Comparison of ENCODE assay signal across 17 cellular contexts in genomic region chr10:103834436-103835095, GRCh38. TPM values are rescaled to one million over a fixed set of nuclear protein-coding genes. Genes with fewer than 3 reads are reported as not detected.
DNase-seq lines count a peak whose midpoint lies in the region; ATAC-seq, FAIRE-seq and TF ChIP-seq lines count a peak whose summit lies in the region.
"Had no signal": no experiment of that assay in that cellular context is flagged by ENCODE, and none has a peak within 500 bp of the region (broad histone marks: within the 10 kb centered on the region; RNA-seq: fewer than 3 reads in every experiment).

No MANE protein-coding gene starts in this region.

- H3K27me3 Mint-ChIP-seq in activated T-cell treated with anti-CD3 and anti-CD28 coated beads, Interleukin-2, amount 50 U/mL, for 4 hours (ENCODE audit: low read depth), result no peaks in the 10 kb centered on the region
- H3K27me3 Mint-ChIP-seq: brain had no signal

- dilution Hi-C loops in keratinocyte (cut with MboI; ENCODE audit: extremely low pct_ligation_motif_present, low sequenced_read_pairs), result no loop called here

- ATAC-seq in HG03342 (IDR thresholded peaks at IDR 0.05; ENCODE audit: unreplicated experiment) (no peak), GM18502 (IDR thresholded peaks at IDR 0.05; ENCODE audit: poor library complexity, unreplicated experiment) (no peak)
- no peak for ATAC-seq in activated T-cell treated with anti-CD3 and anti-CD28 coated beads, Interleukin-2, amount 50 U/mL, for 4 hours

- DNase-seq in colonic mucosa (no peak), keratinocyte (ENCODE audit: low read depth, low spot score) (no peak), uterus (no peak)
- no peak for DNase-seq in activated T-cell treated with anti-CD3 and anti-CD28 coated beads, Interleukin-2, amount 50 U/mL, for 4 hours
- DNase-seq: activated gamma-delta T cell treated with Interleukin-2 at 50 U/mL for 16 hours, COR-L47, GDM1, Kasumi-1, NCI-H1930, SIG-M5 had no signal

- no peaks in the 10 kb centered on the region for H3K36me3 ChIP-seq in colonic mucosa
- peaks cover 21 to 54% of the 10 kb centered on the region in 2 experiments for H3K36me3 ChIP-seq in keratinocyte (ENCODE audit: control insufficient read depth in 2 of 2, extremely low read depth in 1 of 2, insufficient read depth in 2 of 2, low read length in 2 of 2)
- no peaks in the 10 kb centered on the region for H3K36me3 ChIP-seq in parathyroid adenoma (ENCODE audit: control insufficient read depth, insufficient read depth, low read length)
- H3K36me3 ChIP-seq in uterus, result no peaks in the 10 kb centered on the region

- no peaks in the 10 kb centered on the region for H3K9me3 Mint-ChIP-seq in activated T-cell treated with anti-CD3 and anti-CD28 coated beads, Interleukin-2, amount 50 U/mL, for 4 hours

- no peaks in the 10 kb centered on the region for H3K36me3 Mint-ChIP-seq in activated T-cell treated with anti-CD3 and anti-CD28 coated beads, Interleukin-2, amount 50 U/mL, for 4 hours (ENCODE audit: insufficient read depth)

- FAIRE-seq in keratinocyte (lab: Jason Lieb, UNC), result no peak
- FAIRE-seq: GM18507 had no signal

- peaks cover 16% of the 10 kb centered on the region for H3K9me1 ChIP-seq in keratinocyte (ENCODE audit: control insufficient read depth, extremely low read depth, insufficient read depth, low read length)

- no peak for TF ChIP-seq CTCF in colonic mucosa (IDR thresholded peaks at IDR 0.05)
- no peak for TF ChIP-seq CTCF in keratinocyte (optimal IDR thresholded peaks at IDR 0.05 in 1 of 3, IDR thresholded peaks at IDR 0.05 in 1 of 3, conservative IDR thresholded peaks at IDR 0.05 in 1 of 3; ENCODE audit: extremely low read depth in 1 of 3, insufficient read depth in 2 of 3, low read length in 3 of 3)
- TF ChIP-seq CTCF in parathyroid adenoma (IDR thresholded peaks at IDR 0.05), result no peak
- no peak for TF ChIP-seq CTCF in uterus (IDR thresholded peaks at IDR 0.05)

- peaks cover 31% of the 10 kb centered on the region for H3K4me1 ChIP-seq in colonic mucosa
- H3K4me1 ChIP-seq in keratinocyte (ENCODE audit: control insufficient read depth, extremely low read depth, insufficient read depth, low read length), result peaks cover 56% of the 10 kb centered on the region
- no peaks in the 10 kb centered on the region for H3K4me1 ChIP-seq in parathyroid adenoma
- H3K4me1 ChIP-seq in uterus, result peaks cover 0 to 7% of the 10 kb centered on the region in 2 donors

- H3K4me2 ChIP-seq in keratinocyte (ENCODE audit: control insufficient read depth, extremely low read depth, insufficient read depth, low read depth, low read length), result no peak overlapping the region
- H3K4me2 ChIP-seq in parathyroid adenoma (ENCODE audit: low read length), result no peak overlapping the region

- intact Hi-C loops in colonic mucosa (cut with DNase I) (no loop called here), uterus (cut with DNase I; ENCODE audit: low total_unique reads) (no loop called here)

- H2AFZ ChIP-seq in keratinocyte (ENCODE audit: control insufficient read depth, low read length) (no peak overlapping the region), parathyroid adenoma (no peak overlapping the region)
- H2AFZ ChIP-seq: GM23248 had no signal

- H3K27me3 ChIP-seq in colonic mucosa (no peaks in the 10 kb centered on the region), keratinocyte (ENCODE audit: control insufficient read depth, extremely low read depth, insufficient read depth, low read length) (no peaks in the 10 kb centered on the region), parathyroid adenoma (ENCODE audit: control insufficient read depth, insufficient read depth, low read length) (no peaks in the 10 kb centered on the region), uterus (no peaks in the 10 kb centered on the region)

- peak overlapping the region in 1 of 2 donors; percentile 79 for H3K9ac ChIP-seq in colonic mucosa (ENCODE audit: low read depth in 2 of 2, low read length in 2 of 2)
- no peak overlapping the region for H3K9ac ChIP-seq in keratinocyte (ENCODE audit: control insufficient read depth, extremely low read depth, insufficient read depth, low read length)
- no peak overlapping the region for H3K9ac ChIP-seq in parathyroid adenoma
- H3K9ac ChIP-seq: GM23248 had no signal

- no peak overlapping the region for H3K4me3 Mint-ChIP-seq in activated T-cell treated with anti-CD3 and anti-CD28 coated beads, Interleukin-2, amount 50 U/mL, for 4 hours
- H3K4me3 Mint-ChIP-seq: brain had no signal

- no peak for TF ChIP-seq POLR2A in uterus (IDR thresholded peaks at IDR 0.05)

- H3K9me3 ChIP-seq in colonic mucosa (no peaks in the 10 kb centered on the region), keratinocyte (ENCODE audit: control insufficient read depth, low read depth, low read length) (no peaks in the 10 kb centered on the region), parathyroid adenoma (ENCODE audit: control insufficient read depth, low read length) (no peaks in the 10 kb centered on the region), uterus (no peaks in the 10 kb centered on the region)

- H3K79me2 ChIP-seq in keratinocyte (ENCODE audit: control insufficient read depth, insufficient read depth, low read length) (peaks cover 98% of the 10 kb centered on the region), parathyroid adenoma (no peaks in the 10 kb centered on the region)

- H3K4me3 ChIP-seq in colonic mucosa (no peak overlapping the region), keratinocyte (ENCODE audit: control insufficient read depth in 2 of 3, extremely low read depth in 1 of 3, insufficient read depth in 2 of 3, low read depth in 1 of 3, low read length in 3 of 3) (no peak overlapping the region), parathyroid adenoma (ENCODE audit: low read depth, low read length) (no peak overlapping the region), uterus (no peak overlapping the region)
- H3K4me3 ChIP-seq: GM23248, lung had no signal

- no peaks in the 10 kb centered on the region for H3K4me1 Mint-ChIP-seq in activated T-cell treated with anti-CD3 and anti-CD28 coated beads, Interleukin-2, amount 50 U/mL, for 4 hours (ENCODE audit: low read depth)

- peaks cover 55% of the 10 kb centered on the region for H4K20me1 ChIP-seq in keratinocyte (ENCODE audit: control insufficient read depth, extremely low read depth, insufficient read depth, low read length)

- H3K27ac ChIP-seq in colonic mucosa (peak overlapping the region; percentile 81), keratinocyte (ENCODE audit: control insufficient read depth, insufficient read depth, low read length) (peak overlapping the region; percentile 32), parathyroid adenoma (peak overlapping the region; percentile 48), uterus (peak overlapping the region; percentile 42 to 59)
- H3K27ac ChIP-seq: GM23248 had no signal

RNA-seq across cellular contexts. Expression of gene SH3PXD2A, which starts 20.8 kb away (rescaled TPM):
- total RNA-seq in colonic mucosa (10 to 100 TPM; 37.5 to 40.8 TPM), uterus (100 to 1,000 TPM in 1 of 4 donors, 10 to 100 TPM in 3; 12.6 to 117 (median 46.6) TPM)
- 31.0 to 56.6 TPM (median 33.9 TPM) in 3 replicates for polyA plus RNA-seq in keratinocyte
- polyA plus RNA-seq in keratinocyte (2011; ENCODE audit: low read depth), result 22.4 TPM
- polyA plus RNA-seq in keratinocyte (2011; cell fraction: cytosol; rRNA removed), result 32.2 and 35.6 TPM in 2 replicates
- polyA plus RNA-seq in keratinocyte (2011; cell fraction: nucleus; rRNA removed), result 116 and 136 TPM in 2 replicates
- polyA plus RNA-seq in keratinocyte (2012; ENCODE audit: low replicate concordance), result 46.1 and 73.7 TPM in 2 replicates
- 46.4 to 127 TPM (median 59.1 TPM) in 3 replicates for polyA minus RNA-seq in keratinocyte
- polyA minus RNA-seq in keratinocyte (2011; cell fraction: cytosol; rRNA and poly(A)+ RNA removed), result 63.7 TPM
- 88.9 and 140 TPM in 2 replicates for polyA minus RNA-seq in keratinocyte (2011; cell fraction: nucleus; rRNA and poly(A)+ RNA removed)
- total RNA-seq in activated T-cell treated with anti-CD3 and anti-CD28 coated beads, Interleukin-2, amount 50 U/mL, for 4 hours, result 1 to 10 TPM; 2.4 to 2.8 (median 2.4) TPM
